Comparison of ENCODE assay signal across 15 cellular contexts in the genomic region with DNA sequence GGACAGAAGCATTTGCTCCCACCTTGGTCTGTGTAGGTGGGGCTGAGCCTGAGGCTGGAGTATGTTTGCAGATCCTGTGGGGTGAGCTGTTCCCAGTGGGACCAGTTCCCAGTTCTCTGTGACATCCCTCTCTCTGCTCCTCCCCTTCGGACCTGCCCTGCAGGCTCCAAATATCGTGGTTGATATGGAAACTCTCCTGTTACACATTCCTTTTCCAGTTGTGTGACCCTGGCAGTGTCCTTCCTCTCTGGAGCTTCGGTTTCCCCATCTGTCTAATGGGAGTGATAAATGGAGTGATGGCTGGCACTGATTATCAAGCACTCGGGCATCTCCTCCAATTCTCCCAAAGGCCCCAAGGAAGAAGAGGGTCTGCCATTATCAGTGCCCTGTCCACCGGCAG. TPM values are rescaled to one million over a fixed set of nuclear protein-coding genes. Genes with fewer than 3 reads are reported as not detected.
DNase-seq lines count a peak whose midpoint lies in the region; ATAC-seq and TF ChIP-seq lines count a peak whose summit lies in the region.
"Had no signal": no experiment of that assay in that cellular context is flagged by ENCODE, and none has a peak within 500 bp of the region (broad histone marks: within the 10 kb centered on the region; RNA-seq: fewer than 3 reads in every experiment).

No MANE protein-coding gene starts in this region.

- no peak overlapping the region for H3K9ac ChIP-seq in fibroblast of lung (ENCODE audit: insufficient read depth, low read length)

- H3K9me3 ChIP-seq in MG63: no peaks in the 10 kb centered on the region
- no peaks in the 10 kb centered on the region for H3K9me3 ChIP-seq in fibroblast of lung (ENCODE audit: control insufficient read depth, insufficient read depth, low read depth, low read length)
- no peaks in the 10 kb centered on the region for H3K9me3 ChIP-seq in right atrium auricular region

- no peaks in the 10 kb centered on the region for H4K20me1 ChIP-seq in fibroblast of lung (ENCODE audit: control insufficient read depth, extremely low read depth, insufficient read depth, low read length)

- H3K27ac Mint-ChIP-seq in stimulated activated memory B cell treated with anti-CD40 and anti-IgM and Interleukin-4, amounts not matched to agents 10 μg/mL and 1 μg/mL and 100 μg/mL, for 72 hours: peak overlapping the region; percentile 80
- H3K27ac Mint-ChIP-seq: activated CD8-positive, alpha-beta T cell treated with anti-CD3 and anti-CD28 coated beads for 36 hours; IgD-negative memory B cell had no signal

- peaks cover 13% of the 10 kb centered on the region for H3K4me1 Mint-ChIP-seq in stimulated activated memory B cell treated with anti-CD40 and anti-IgM and Interleukin-4, amounts not matched to agents 10 μg/mL and 1 μg/mL and 100 μg/mL, for 72 hours
- H3K4me1 Mint-ChIP-seq: IgD-negative memory B cell had no signal

- H3K4me1 ChIP-seq in fibroblast of lung (ENCODE audit: control insufficient read depth, extremely low read depth, insufficient read depth, low read length) (peaks cover 7% of the 10 kb centered on the region), right atrium auricular region (no peaks in the 10 kb centered on the region)

- H3K27ac ChIP-seq in fibroblast of lung (ENCODE audit: insufficient read depth, low read length): peak overlapping the region; percentile 26
- H3K27ac ChIP-seq in right atrium auricular region: no peak overlapping the region
- H3K27ac ChIP-seq: coronary artery had no signal

- H3K27me3 Mint-ChIP-seq in stimulated activated memory B cell treated with anti-CD40 and anti-IgM and Interleukin-4, amounts not matched to agents 10 μg/mL and 1 μg/mL and 100 μg/mL, for 72 hours: peaks cover 29% of the 10 kb centered on the region

- no peak overlapping the region for H3K4me3 Mint-ChIP-seq in stimulated activated memory B cell treated with anti-CD40 and anti-IgM and Interleukin-4, amounts not matched to agents 10 μg/mL and 1 μg/mL and 100 μg/mL, for 72 hours
- H3K4me3 Mint-ChIP-seq: activated CD8-positive, alpha-beta T cell treated with anti-CD3 and anti-CD28 coated beads for 36 hours; IgD-negative memory B cell had no signal

- H3K79me2 ChIP-seq in fibroblast of lung (ENCODE audit: control insufficient read depth, insufficient read depth, low read length): no peaks in the 10 kb centered on the region

- no peaks in the 10 kb centered on the region for H3K9me3 Mint-ChIP-seq in stimulated activated memory B cell treated with anti-CD40 and anti-IgM and Interleukin-4, amounts not matched to agents 10 μg/mL and 1 μg/mL and 100 μg/mL, for 72 hours
- H3K9me3 Mint-ChIP-seq: activated CD8-positive, alpha-beta T cell treated with anti-CD3 and anti-CD28 coated beads for 36 hours; IgD-negative memory B cell had no signal

- H3K4me2 ChIP-seq in fibroblast of lung (ENCODE audit: extremely low read depth, insufficient read depth, low read length): no peak overlapping the region

- DNase-seq in ELR (ENCODE audit: low read depth): peak; percentile 50
- peak; percentile 26 for DNase-seq in MG63
- peak in 1 of 2 donors; percentile 49 for DNase-seq in fibroblast of lung (ENCODE audit: low read depth in 2 of 2)
- DNase-seq in right atrium auricular region (ENCODE audit: low spot score): no peak
- DNase-seq: activated CD8-positive, alpha-beta T cell treated with anti-CD3 and anti-CD28 coated beads for 36 hours; activated T-cell treated with anti-CD3 and anti-CD28 coated beads for 4 hours; amygdala; left colon; mesendoderm; NCI-H1436 had no signal

- no peak overlapping the region for H2AFZ ChIP-seq in fibroblast of lung (ENCODE audit: low read length)

- H3K4me3 ChIP-seq in MG63: no peak overlapping the region
- no peak overlapping the region for H3K4me3 ChIP-seq in fibroblast of lung (replicated peaks in 1 of 4; ENCODE audit: control extremely low read depth in 1 of 4, insufficient read depth in 1 of 4, low read depth in 3 of 4, low read length in 4 of 4)
- H3K4me3 ChIP-seq in right atrium auricular region: no peak overlapping the region
- H3K4me3 ChIP-seq: coronary artery had no signal

- ATAC-seq in stimulated activated memory B cell treated with anti-CD40 and anti-IgM and Interleukin-4, amounts not matched to agents 10 μg/mL and 1 μg/mL and 100 μg/mL, for 72 hours: no peak
- ATAC-seq in HG02759 (IDR thresholded peaks at IDR 0.05; ENCODE audit: unreplicated experiment) (no peak), HG03025 (IDR thresholded peaks at IDR 0.05; ENCODE audit: low FRiP score, unreplicated experiment) (no peak)
- ATAC-seq: activated CD8-positive, alpha-beta T cell treated with anti-CD3 and anti-CD28 coated beads for 36 hours; left colon had no signal

- TF ChIP-seq CTCF in fibroblast of lung (conservative IDR thresholded peaks at IDR 0.05 in 1 of 2, IDR thresholded peaks at IDR 0.05 in 1 of 2; ENCODE audit: low read depth in 1 of 2, low read length in 2 of 2) (no peak), right atrium auricular region (IDR thresholded peaks at IDR 0.05) (no peak)

- no peaks in the 10 kb centered on the region for H3K27me3 ChIP-seq in MG63
- H3K27me3 ChIP-seq in fibroblast of lung (ENCODE audit: control insufficient read depth, insufficient read depth, low read length): no peaks in the 10 kb centered on the region
- H3K27me3 ChIP-seq in right atrium auricular region: no peaks in the 10 kb centered on the region

- no peaks in the 10 kb centered on the region for H3K36me3 Mint-ChIP-seq in stimulated activated memory B cell treated with anti-CD40 and anti-IgM and Interleukin-4, amounts not matched to agents 10 μg/mL and 1 μg/mL and 100 μg/mL, for 72 hours

- H3K36me3 ChIP-seq in MG63 (no peaks in the 10 kb centered on the region), fibroblast of lung (ENCODE audit: control insufficient read depth, insufficient read depth, low read length) (no peaks in the 10 kb centered on the region), right atrium auricular region (no peaks in the 10 kb centered on the region)

RNA-seq across cellular contexts. Expression of a gene that starts 15.7 kb away (rescaled TPM):
- 82.5 and 111 TPM in 2 replicates for total RNA-seq in MG63 (2014; rRNA removed; shearing (Covaris generic); ENCODE audit: low replicate concordance)
- total RNA-seq in fibroblast of lung (58.6 and 103 TPM in 2 replicates), right atrium auricular region (1,000 to 10,000 TPM in 1 of 2 donors, 100 to 1,000 TPM in 1; 680 to 1,303 TPM)
- polyA plus RNA-seq in fibroblast of lung: 129 and 238 TPM in 2 replicates
- 135 and 254 TPM in 2 replicates for polyA plus RNA-seq in fibroblast of lung (2012)
- polyA minus RNA-seq in fibroblast of lung (ENCODE audit: low replicate concordance): 160 and 334 TPM in 2 replicates
- total RNA-seq: activated CD8-positive, alpha-beta T cell treated with anti-CD3 and anti-CD28 coated beads for 36 hours had no signal
